22 cellular contexts compared by ENCODE assay signal in the genomic region with DNA sequence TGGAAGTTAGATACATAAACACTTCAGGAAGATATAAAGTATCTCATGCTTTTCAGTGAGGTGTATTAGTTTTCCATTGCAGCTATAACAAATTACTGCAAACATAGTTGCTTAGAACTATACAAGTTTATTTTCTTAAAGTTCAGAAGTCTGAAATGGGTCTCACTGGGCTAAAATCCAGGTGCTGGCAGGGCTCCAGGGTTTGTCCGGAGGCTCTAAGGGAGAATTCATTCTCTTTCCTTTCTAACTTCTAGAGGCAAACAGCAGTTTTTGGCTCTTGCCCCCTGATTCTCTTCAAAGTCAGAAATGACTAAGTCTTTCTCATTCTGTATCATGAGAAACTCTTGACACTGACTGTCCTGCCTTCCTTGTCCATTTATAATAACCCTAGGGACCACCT.
DNase-seq lines count a peak whose midpoint lies in the region; ATAC-seq and TF ChIP-seq lines count a peak whose summit lies in the region.
"Had no signal": no experiment of that assay in that cellular context is flagged by ENCODE, and none has a peak within 500 bp of the region (broad histone marks: within the 10 kb centered on the region; RNA-seq: fewer than 3 reads in every experiment).

No MANE protein-coding gene starts in this region.

- no peak overlapping the region for H3K4me3 ChIP-seq in heart right ventricle
- H3K4me3 ChIP-seq in right atrium auricular region, result no peak overlapping the region
- H3K4me3 ChIP-seq in cardiac fibroblast (replicated peaks in 1 of 2; ENCODE audit: low read depth in 2 of 2, low read length in 2 of 2), result no peak overlapping the region
- H3K4me3 ChIP-seq in foreskin fibroblast (ENCODE audit: low read depth in 1 of 2, low read length in 2 of 2), result no peak overlapping the region
- H3K4me3 ChIP-seq: PC-9, SJCRH30 had no signal

- H3K9me3 ChIP-seq in heart right ventricle (peaks cover 0 to 13% (median 0%) of the 10 kb centered on the region in 11 donors), right atrium auricular region (no peaks in the 10 kb centered on the region)
- H3K9me3 ChIP-seq: SJCRH30 had no signal

- H3K4me1 ChIP-seq in heart right ventricle (no peaks in the 10 kb centered on the region), right atrium auricular region (no peaks in the 10 kb centered on the region)
- H3K4me1 ChIP-seq: SJCRH30 had no signal

- WGBS in heart right ventricle, 2 donors, result 27 to 45% methylated on average over 1 of the region's 1 CpG

- intact Hi-C loops in heart right ventricle (cut with DNase I) (no loop called here), left ventricle myocardium superior (cut with micrococcal nuclease) (no loop called here)

- TF ChIP-seq POLR2A in erythroblast (IDR thresholded peaks at IDR 0.05; ENCODE audit: low read length), result no peak

- no peak overlapping the region for H3K27ac ChIP-seq in heart right ventricle
- H3K27ac ChIP-seq in right atrium auricular region, result no peak overlapping the region
- H3K27ac ChIP-seq: KMS-11, PC-9, SJCRH30 had no signal

- DNase-seq in heart right ventricle, result peak; percentile 6 to 53
- no peak for DNase-seq in right atrium auricular region (ENCODE audit: low spot score)
- peak; percentile 22 to 33 for DNase-seq in cardiac fibroblast (ENCODE audit: low read depth in 2 of 2)
- DNase-seq in left ventricle myocardium superior, result peak; percentile 45
- no peak for DNase-seq in foreskin fibroblast
- DNase-seq in erythroblast (lab: John Stamatoyannopoulos, UW), result no peak
- DNase-seq: AML-193; C1 segment of cervical spinal cord; Calu3; CD8-positive, alpha-beta T cell; DMS153; IMR-90; NCI-H1105; NCI-H146; NCI-H2029; NCI-H2227 treated with DMSO at 0.1 percent for 48 hours; NCI-H510A treated with DMSO at 0.1 percent for 48 hours; NCI-H748 treated with DMSO at 0.1 percent for 48 hours; PC-9; SJCRH30 had no signal

- ATAC-seq in heart right ventricle (no peak), left ventricle myocardium superior (no peak), HG03280 (IDR thresholded peaks at IDR 0.05; ENCODE audit: unreplicated experiment) (no peak)
- ATAC-seq: CD8-positive, alpha-beta T cell had no signal

- H3K36me3 ChIP-seq in heart right ventricle (no peaks in the 10 kb centered on the region), right atrium auricular region (no peaks in the 10 kb centered on the region)
- H3K36me3 ChIP-seq: SJCRH30 had no signal

- TF ChIP-seq CTCF in heart right ventricle (IDR thresholded peaks at IDR 0.05) (no peak), right atrium auricular region (IDR thresholded peaks at IDR 0.05) (no peak), cardiac fibroblast (IDR thresholded peaks at IDR 0.05; ENCODE audit: low read depth, low read length) (no peak), foreskin fibroblast (IDR thresholded peaks at IDR 0.05; ENCODE audit: low read depth, low read length) (no peak)

- H3K27me3 ChIP-seq in heart right ventricle, result no peaks in the 10 kb centered on the region
- no peaks in the 10 kb centered on the region for H3K27me3 ChIP-seq in right atrium auricular region
- H3K27me3 ChIP-seq: SJCRH30 had no signal

Comparison
In these comparisons a context has a peak if more than half of its experiments do, and no peak if none do; other contexts are left out.
1. DNase-seq: peak in heart right ventricle (2 of 2), cardiac fibroblast (2 of 2) and left ventricle myocardium superior (single experiment); none in right atrium auricular region (single experiment), foreskin fibroblast (0 of 2) and erythroblast (0 of 2).